In the genomic region with DNA sequence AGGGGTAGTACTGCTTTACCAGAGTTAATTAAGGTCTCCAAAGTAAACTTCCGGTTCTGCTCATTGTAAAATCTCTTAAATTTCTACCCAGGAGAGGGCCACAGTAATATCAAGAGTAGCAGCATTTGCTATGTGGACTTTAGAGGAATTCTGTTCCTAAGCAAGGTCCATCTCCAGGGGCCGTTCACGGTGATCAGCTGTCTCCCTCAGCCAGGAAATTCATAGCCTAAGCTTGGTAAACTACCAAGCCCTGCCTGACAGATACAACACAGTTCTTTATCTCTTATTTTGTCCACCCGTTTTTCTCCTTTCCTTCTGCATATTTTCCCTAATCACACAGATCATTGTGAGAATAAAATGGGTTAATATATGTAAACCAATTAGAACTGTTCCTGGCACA, we compare ENCODE assay signal across 13 cellular contexts. TPM values are rescaled to one million over a fixed set of nuclear protein-coding genes. Genes with fewer than 3 reads are reported as not detected.
DNase-seq lines count a peak whose midpoint lies in the region; ATAC-seq lines count a peak whose summit lies in the region.
"Had no signal": no experiment of that assay in that cellular context is flagged by ENCODE, and none has a peak within 500 bp of the region (broad histone marks: within the 10 kb centered on the region; RNA-seq: fewer than 3 reads in every experiment).

No MANE protein-coding gene starts in this region.

- H3K4me3 ChIP-seq in Karpas-422 (ENCODE audit: low read length) (peak overlapping the region; percentile 71), skeletal muscle satellite cell (ENCODE audit: low read length) (peak overlapping the region; percentile 99)
- H3K4me3 ChIP-seq: right atrium auricular region had no signal

- ATAC-seq in activated naive CD8-positive, alpha-beta T cell treated with anti-CD3 and anti-CD28 coated beads, Interleukin-2, amount 10 ng/mL, durations not matched to agents 7 days and 5 days (ENCODE audit: low read depth), result no peak
- ATAC-seq in GM21717 (IDR thresholded peaks at IDR 0.05; ENCODE audit: unreplicated experiment) (no peak), GM21515 (IDR thresholded peaks at IDR 0.05; ENCODE audit: unreplicated experiment) (no peak)

- H4K20me1 ChIP-seq in Karpas-422 (ENCODE audit: insufficient read depth, low read depth, low read length), result 0 out of 2 replicates have a peak, but pooled peaks cover 4% of the 10 kb centered on the region

- no peaks in the 10 kb centered on the region for H3K9me2 ChIP-seq in Karpas-422 (replicated peaks; ENCODE audit: insufficient read depth, low read length)

- no peak for DNase-seq in activated T-cell treated with anti-CD3 and anti-CD28 coated beads, Interleukin-2, amount 50 U/mL, for 24 hours
- DNase-seq in activated T-cell treated with anti-CD3 and anti-CD28 coated beads for 4 hours, result no peak
- DNase-seq in Karpas-422, result peak; percentile 56
- no peak for DNase-seq in activated naive CD8-positive, alpha-beta T cell treated with anti-CD3 and anti-CD28 coated beads, Interleukin-2, amount 10 ng/mL, durations not matched to agents 7 days and 5 days
- DNase-seq in C1 segment of cervical spinal cord (lab: John Stamatoyannopoulos, UW), result no peak
- DNase-seq: aorta, GOT3, NCI-H446 had no signal

- H3K9ac ChIP-seq in Karpas-422 (ENCODE audit: low read length) (peak overlapping the region; percentile 87), skeletal muscle satellite cell (ENCODE audit: low read depth, low read length) (peak overlapping the region; percentile 98)

- no peak overlapping the region for H2AFZ ChIP-seq in Karpas-422 (ENCODE audit: low read length)

- POLR2A ChIA-PET in activated naive CD8-positive, alpha-beta T cell treated with anti-CD3 and anti-CD28 coated beads, Interleukin-2, amount 10 ng/mL, durations not matched to agents 7 days and 5 days (lab: Charles Lee), result no interaction called here

- 0 out of 2 replicates have a peak overlapping the region, but pooled peaks have one; percentile 75 for H3K27ac ChIP-seq in Karpas-422 (ENCODE audit: low read length)
- H3K27ac ChIP-seq: epithelial cell of prostate, right atrium auricular region had no signal

- H3K27me3 Mint-ChIP-seq in activated T-cell treated with anti-CD3 and anti-CD28 coated beads, Interleukin-2, amount 50 U/mL, for 24 hours, result no peaks in the 10 kb centered on the region
- no peaks in the 10 kb centered on the region for H3K27me3 Mint-ChIP-seq in activated naive CD8-positive, alpha-beta T cell treated with anti-CD3 and anti-CD28 coated beads, Interleukin-2, amount 10 ng/mL, durations not matched to agents 7 days and 5 days

- H3K9me3 Mint-ChIP-seq in activated T-cell treated with anti-CD3 and anti-CD28 coated beads, Interleukin-2, amount 50 U/mL, for 24 hours, result no peaks in the 10 kb centered on the region
- no peaks in the 10 kb centered on the region for H3K9me3 Mint-ChIP-seq in activated naive CD8-positive, alpha-beta T cell treated with anti-CD3 and anti-CD28 coated beads, Interleukin-2, amount 10 ng/mL, durations not matched to agents 7 days and 5 days

- H3K4me1 ChIP-seq in Karpas-422 (ENCODE audit: low read length), result peaks cover 63% of the 10 kb centered on the region
- peaks cover 13% of the 10 kb centered on the region for H3K4me1 ChIP-seq in skeletal muscle satellite cell (ENCODE audit: control insufficient read depth, insufficient read depth, low read length)

- H3K9me3 ChIP-seq in Karpas-422 (ENCODE audit: low read length), result no peaks in the 10 kb centered on the region
- H3K9me3 ChIP-seq in skeletal muscle satellite cell (replicated peaks; ENCODE audit: low read length), result no peaks in the 10 kb centered on the region
- H3K9me3 ChIP-seq: right atrium auricular region had no signal

- H3K27ac Mint-ChIP-seq in activated T-cell treated with anti-CD3 and anti-CD28 coated beads, Interleukin-2, amount 50 U/mL, for 24 hours, result peak overlapping the region; percentile 98
- H3K27ac Mint-ChIP-seq in activated naive CD8-positive, alpha-beta T cell treated with anti-CD3 and anti-CD28 coated beads, Interleukin-2, amount 10 ng/mL, durations not matched to agents 7 days and 5 days, result peak overlapping the region; percentile 31

- peak overlapping the region; percentile 94 for H3K4me2 ChIP-seq in Karpas-422 (ENCODE audit: low read depth, low read length, poor library complexity, severe bottlenecking)
- peak overlapping the region; percentile 97 for H3K4me2 ChIP-seq in skeletal muscle satellite cell (ENCODE audit: low read length)

- H3K36me3 ChIP-seq in Karpas-422 (ENCODE audit: insufficient read depth, low read length) (peaks cover 56% of the 10 kb centered on the region), skeletal muscle satellite cell (ENCODE audit: insufficient read depth, low read length) (peaks cover 18% of the 10 kb centered on the region)

- H3K36me3 Mint-ChIP-seq in activated T-cell treated with anti-CD3 and anti-CD28 coated beads, Interleukin-2, amount 50 U/mL, for 24 hours (ENCODE audit: low read depth), result peaks cover 76% of the 10 kb centered on the region
- peaks cover 14% of the 10 kb centered on the region for H3K36me3 Mint-ChIP-seq in activated naive CD8-positive, alpha-beta T cell treated with anti-CD3 and anti-CD28 coated beads, Interleukin-2, amount 10 ng/mL, durations not matched to agents 7 days and 5 days

- H3K4me1 Mint-ChIP-seq in activated T-cell treated with anti-CD3 and anti-CD28 coated beads, Interleukin-2, amount 50 U/mL, for 24 hours (ENCODE audit: low read depth), result peaks cover 53% of the 10 kb centered on the region
- H3K4me1 Mint-ChIP-seq in activated naive CD8-positive, alpha-beta T cell treated with anti-CD3 and anti-CD28 coated beads, Interleukin-2, amount 10 ng/mL, durations not matched to agents 7 days and 5 days, result peaks cover 45% of the 10 kb centered on the region

- H3K79me2 ChIP-seq in Karpas-422 (ENCODE audit: low read length), result peaks cover 66% of the 10 kb centered on the region

- peak overlapping the region; percentile 95 for H3K4me3 Mint-ChIP-seq in activated T-cell treated with anti-CD3 and anti-CD28 coated beads, Interleukin-2, amount 50 U/mL, for 24 hours
- H3K4me3 Mint-ChIP-seq in activated naive CD8-positive, alpha-beta T cell treated with anti-CD3 and anti-CD28 coated beads, Interleukin-2, amount 10 ng/mL, durations not matched to agents 7 days and 5 days, result peak overlapping the region; percentile 100

- H3K27me3 ChIP-seq in Karpas-422 (ENCODE audit: low read length) (no peaks in the 10 kb centered on the region), skeletal muscle satellite cell (ENCODE audit: control insufficient read depth, insufficient read depth, low read length) (no peaks in the 10 kb centered on the region)
- H3K27me3 ChIP-seq: right atrium auricular region had no signal

RNA-seq across cellular contexts. Expression of gene DUT, which starts 2.3 kb away (rescaled TPM):
- total RNA-seq in Karpas-422 (2014; rRNA removed; shearing (Covaris generic); ENCODE audit: low replicate concordance), result 147 and 155 TPM in 2 replicates
- total RNA-seq in activated naive CD8-positive, alpha-beta T cell treated with anti-CD3 and anti-CD28 coated beads, Interleukin-2, amount 10 ng/mL, durations not matched to agents 7 days and 5 days, result 100 to 1,000 TPM; 255 to 262 TPM
- total RNA-seq in skeletal muscle satellite cell (2012; rRNA removed), result 52.4 and 57.8 TPM in 2 replicates
